1 cellular context compared by ENCODE assay signal in genomic region chr9:128276008-128276573, GRCh38.
TF ChIP-seq lines count a peak whose summit lies in the region.

TSS of gene SWI5 (plus strand) at chr9:128276276.

TF ChIP-seq in HepG2, 621 proteins besides CTCF, POLR2A, EP300 and RAD21 (continued from another document and continues in another):
- TF ChIP-seq TFE3 (CRISPR knock-in tag; IDR thresholded peaks at IDR 0.05) (peak; percentile 30; the same call in 1 of the 2 replicates), ZNF558 (CRISPR knock-in tag; IDR thresholded peaks at IDR 0.05; ENCODE audit: borderline replicate concordance) (peak; percentile 88; the same call in 1 of the 2 replicates), DRAP1 (CRISPR knock-in tag; IDR thresholded peaks at IDR 0.05) (peak; percentile 84), ARID4A (CRISPR knock-in tag; IDR thresholded peaks at IDR 0.05; ENCODE audit: borderline replicate concordance) (peak; percentile 54), TFDP1 (CRISPR knock-in tag; IDR thresholded peaks at IDR 0.05; ENCODE audit: borderline replicate concordance) (no peak; the same call in 1 of the 2 replicates), ZNF704 (CRISPR knock-in tag; IDR thresholded peaks at IDR 0.05; ENCODE audit: borderline replicate concordance) (no peak), NFKB2 (CRISPR knock-in tag; IDR thresholded peaks at IDR 0.05; ENCODE audit: borderline replicate concordance) (peak; percentile 38; the same call in 1 of the 2 replicates), GMEB1 (CRISPR knock-in tag; IDR thresholded peaks at IDR 0.05; ENCODE audit: borderline replicate concordance) (peak; percentile 62; the same call in 1 of the 2 replicates), ARNT2 (CRISPR knock-in tag; IDR thresholded peaks at IDR 0.05; ENCODE audit: low read depth) (peak; percentile 63; the same call in 1 of the 2 replicates), RNF219 (CRISPR knock-in tag; IDR thresholded peaks at IDR 0.05) (no peak), ATRX (CRISPR knock-in tag; IDR thresholded peaks at IDR 0.05; ENCODE audit: borderline replicate concordance) (no peak), HNRNPK (IDR thresholded peaks at IDR 0.05; ENCODE audit: low read depth, low read length, poor library complexity, severe bottlenecking) (no peak), HMGXB4 (CRISPR knock-in tag; IDR thresholded peaks at IDR 0.05; ENCODE audit: borderline replicate concordance in 1 of 2, low read depth in 1 of 2) (peak; percentile 40 to 58; a peak in 2 of 4 replicates), THRA (CRISPR knock-in tag; IDR thresholded peaks at IDR 0.05; ENCODE audit: borderline replicate concordance) (peak; percentile 64; the same call in 1 of the 2 replicates), ARID5B (CRISPR knock-in tag; IDR thresholded peaks at IDR 0.05) (peak; percentile 21; the same call in 1 of the 2 replicates), SMARCC2 (IDR thresholded peaks at IDR 0.05) (no peak), ZNF615 (CRISPR knock-in tag; IDR thresholded peaks at IDR 0.05; ENCODE audit: borderline replicate concordance) (no peak), TAF1 (CRISPR knock-in tag; IDR thresholded peaks at IDR 0.05) (peak; percentile 90), ZNF678 (CRISPR knock-in tag; IDR thresholded peaks at IDR 0.05) (no peak), LBX2 (CRISPR knock-in tag; IDR thresholded peaks at IDR 0.05; ENCODE audit: borderline replicate concordance) (no peak), ERF (CRISPR knock-in tag; IDR thresholded peaks at IDR 0.05) (peak; percentile 73), MXD1 (CRISPR knock-in tag; IDR thresholded peaks at IDR 0.05) (peak; percentile 63), TBX2 (CRISPR knock-in tag; IDR thresholded peaks at IDR 0.05; ENCODE audit: borderline replicate concordance) (0 out of 2 replicates have a peak, but pooled peaks have one; percentile 11), DR1 (CRISPR knock-in tag; IDR thresholded peaks at IDR 0.05) (0 out of 2 replicates have a peak, but pooled peaks have one; percentile 7), YEATS2 (CRISPR knock-in tag; IDR thresholded peaks at IDR 0.05; ENCODE audit: borderline replicate concordance) (peak; percentile 54; the same call in 1 of the 2 replicates), SAP130 (CRISPR knock-in tag; IDR thresholded peaks at IDR 0.05; ENCODE audit: low read depth) (peak; percentile 86), PITX1 (CRISPR knock-in tag; IDR thresholded peaks at IDR 0.05) (0 out of 2 replicates have a peak, but pooled peaks have one; percentile 42), RXRA (CRISPR knock-in tag; IDR thresholded peaks at IDR 0.05) (no peak; the same call in 1 of the 2 replicates), IKZF5 (CRISPR knock-in tag; IDR thresholded peaks at IDR 0.05) (peak; percentile 70; the same call in 1 of the 2 replicates), DMAP1 (CRISPR knock-in tag; IDR thresholded peaks at IDR 0.05) (peak; percentile 35; the same call in 1 of the 2 replicates)
